Comparison of ENCODE assay signal across 21 cellular contexts in the genomic region with DNA sequence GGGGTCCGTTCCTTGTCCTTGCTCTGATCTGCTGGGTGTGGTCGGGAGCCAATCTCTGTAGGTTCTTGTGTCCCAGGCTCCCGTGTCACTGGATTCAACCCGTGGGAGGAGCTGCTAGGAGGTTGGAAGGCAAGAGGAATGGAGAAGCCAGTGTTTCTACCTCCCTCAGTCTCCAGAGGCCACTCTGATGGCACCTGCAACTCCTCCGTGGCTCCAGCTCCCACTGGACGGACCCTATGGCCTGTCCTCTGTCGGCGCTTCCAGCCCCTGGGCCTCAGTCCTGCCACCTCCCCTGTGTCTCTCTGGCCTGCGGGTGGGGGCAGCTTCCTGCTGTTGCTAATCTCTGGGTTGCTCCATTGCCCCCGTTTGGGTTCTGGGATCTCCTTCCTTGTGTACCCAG.
A peak's percentile ranks its signal among the peaks of the same experiment; 100 is the strongest.
DNase-seq lines count a peak whose midpoint lies in the region; ATAC-seq, FAIRE-seq and TF ChIP-seq lines count a peak whose summit lies in the region.
"Had no signal": no experiment of that assay in that cellular context is flagged by ENCODE, and none has a peak within 500 bp of the region (broad histone marks: within the 10 kb centered on the region; RNA-seq: fewer than 3 reads in every experiment).

No MANE protein-coding gene starts in this region.

- no peak overlapping the region for H3K4me3 Mint-ChIP-seq in brain
- H3K4me3 Mint-ChIP-seq in stimulated activated naive B cell treated with anti-CD40 and anti-IgM and Interleukin-4, amounts not matched to agents 10 μg/mL and 1 μg/mL and 100 μg/mL, for 72 hours, result no peak overlapping the region

- H3K9me3 ChIP-seq in keratinocyte (ENCODE audit: control insufficient read depth, low read depth, low read length), result no peaks in the 10 kb centered on the region
- H3K9me3 ChIP-seq: esophagus muscularis mucosa, MG63, tibial nerve had no signal

- peaks cover 61% of the 10 kb centered on the region for H3K4me1 Mint-ChIP-seq in brain
- peaks cover 43 to 76% of the 10 kb centered on the region in 2 donors for H3K4me1 Mint-ChIP-seq in stimulated activated naive B cell treated with anti-CD40 and anti-IgM and Interleukin-4, amounts not matched to agents 10 μg/mL and 1 μg/mL and 100 μg/mL, for 72 hours

- H3K27ac Mint-ChIP-seq in brain, result peak overlapping the region in 3 of 5 experiments; percentile 64 to 95 (median 92)
- H3K27ac Mint-ChIP-seq in stimulated activated naive B cell treated with anti-CD40 and anti-IgM and Interleukin-4, amounts not matched to agents 10 μg/mL and 1 μg/mL and 100 μg/mL, for 72 hours, result peak overlapping the region; percentile 14

- TF ChIP-seq CTCF in brain (conservative IDR thresholded peaks at IDR 0.05), result no peak
- no peak for TF ChIP-seq CTCF in keratinocyte (optimal IDR thresholded peaks at IDR 0.05 in 1 of 3, IDR thresholded peaks at IDR 0.05 in 1 of 3, conservative IDR thresholded peaks at IDR 0.05 in 1 of 3; ENCODE audit: extremely low read depth in 1 of 3, insufficient read depth in 2 of 3, low read length in 3 of 3)

- DNase-seq in DMS79 (lab: John Stamatoyannopoulos, UW) (peak; percentile 83), DMS79 treated with DMSO at 0.1 percent for 48 hours (lab: John Stamatoyannopoulos, UW) (no peak), keratinocyte (ENCODE audit: low read depth, low spot score) (no peak), NCI-H1417 treated with DMSO at 0.1 percent for 48 hours (lab: John Stamatoyannopoulos, UW) (no peak)
- no peak for DNase-seq in stimulated activated naive B cell treated with anti-CD40 and anti-IgM and Interleukin-4, amounts not matched to agents 10 μg/mL and 1 μg/mL and 100 μg/mL, for 72 hours
- DNase-seq: activated CD4-positive, alpha-beta T cell treated with anti-CD3 and anti-CD28 coated beads, Interleukin-2, amount 50 U/mL, for 4 hours; activated gamma-delta T cell treated with Interleukin-2 at 50 U/mL for 16 hours; amniotic stem cell; MG63; NCI-H524; stimulated activated CD4-positive, alpha-beta T cell treated with anti-CD3 and anti-CD28 coated beads, Interleukin-4, amount 100 ng/mL, for 1 hour; stimulated activated naive CD8-positive, alpha-beta T cell treated with anti-CD3 and anti-CD28 coated beads, Interleukin-15, Interleukin-2, amounts not matched to agents 100 U/mL and 50 U/mL, for 24 hours had no signal

- no peaks in the 10 kb centered on the region for H4K20me1 ChIP-seq in keratinocyte (ENCODE audit: control insufficient read depth, extremely low read depth, insufficient read depth, low read length)

- no peaks in the 10 kb centered on the region for H3K27me3 Mint-ChIP-seq in brain
- H3K27me3 Mint-ChIP-seq in stimulated activated naive B cell treated with anti-CD40 and anti-IgM and Interleukin-4, amounts not matched to agents 10 μg/mL and 1 μg/mL and 100 μg/mL, for 72 hours, result no peaks in the 10 kb centered on the region

- H3K9me1 ChIP-seq in keratinocyte (ENCODE audit: control insufficient read depth, extremely low read depth, insufficient read depth, low read length), result peaks cover 10% of the 10 kb centered on the region

- H3K27ac ChIP-seq in keratinocyte (ENCODE audit: control insufficient read depth, insufficient read depth, low read length), result peak overlapping the region; percentile 59
- H3K27ac ChIP-seq: 22Rv1, cardiac muscle cell, esophagus muscularis mucosa, tibial nerve had no signal

- H3K4me3 ChIP-seq in keratinocyte (ENCODE audit: control insufficient read depth in 2 of 3, extremely low read depth in 1 of 3, insufficient read depth in 2 of 3, low read depth in 1 of 3, low read length in 3 of 3), result no peak overlapping the region
- H3K4me3 ChIP-seq: cardiac muscle cell, esophagus muscularis mucosa, K562, lung, MG63, tibial nerve had no signal

- H3K9me3 Mint-ChIP-seq in brain, result peaks cover 0 to 4% (median 0%) of the 10 kb centered on the region in 5 experiments
- H3K9me3 Mint-ChIP-seq in stimulated activated naive B cell treated with anti-CD40 and anti-IgM and Interleukin-4, amounts not matched to agents 10 μg/mL and 1 μg/mL and 100 μg/mL, for 72 hours, result no peaks in the 10 kb centered on the region

- ATAC-seq in stimulated activated naive B cell treated with anti-CD40 and anti-IgM and Interleukin-4, amounts not matched to agents 10 μg/mL and 1 μg/mL and 100 μg/mL, for 72 hours (replicated peaks), result no peak
- ATAC-seq in HG03095 (IDR thresholded peaks at IDR 0.05; ENCODE audit: unreplicated experiment) (no peak), GM18520 (IDR thresholded peaks at IDR 0.05; ENCODE audit: unreplicated experiment) (no peak)
- ATAC-seq: K562; stimulated activated naive CD8-positive, alpha-beta T cell treated with anti-CD3 and anti-CD28 coated beads, Interleukin-15, Interleukin-2, amounts not matched to agents 100 U/mL and 50 U/mL, for 24 hours had no signal

- peaks cover 9 to 24% of the 10 kb centered on the region in 2 experiments for H3K36me3 ChIP-seq in keratinocyte (ENCODE audit: control insufficient read depth in 2 of 2, extremely low read depth in 1 of 2, insufficient read depth in 2 of 2, low read length in 2 of 2)
- H3K36me3 ChIP-seq: cardiac muscle cell, esophagus muscularis mucosa, MG63 had no signal

- no peak for FAIRE-seq in keratinocyte (lab: Jason Lieb, UNC)
- FAIRE-seq: K562 had no signal

- H3K36me3 Mint-ChIP-seq in brain, result peaks cover 48% of the 10 kb centered on the region
- H3K36me3 Mint-ChIP-seq in stimulated activated naive B cell treated with anti-CD40 and anti-IgM and Interleukin-4, amounts not matched to agents 10 μg/mL and 1 μg/mL and 100 μg/mL, for 72 hours, result peaks cover 16 to 38% of the 10 kb centered on the region in 2 donors

- dilution Hi-C loops in keratinocyte (cut with MboI; ENCODE audit: extremely low pct_ligation_motif_present, low sequenced_read_pairs), result no loop called here

- H2AFZ ChIP-seq in keratinocyte (ENCODE audit: control insufficient read depth, low read length), result no peak overlapping the region

- H3K4me1 ChIP-seq in keratinocyte (ENCODE audit: control insufficient read depth, extremely low read depth, insufficient read depth, low read length), result peaks cover 38% of the 10 kb centered on the region

- no peaks in the 10 kb centered on the region for H3K27me3 ChIP-seq in keratinocyte (ENCODE audit: control insufficient read depth, extremely low read depth, insufficient read depth, low read length)
- H3K27me3 ChIP-seq: cardiac muscle cell, esophagus muscularis mucosa, MG63, tibial nerve had no signal

- H3K9ac ChIP-seq in keratinocyte (ENCODE audit: control insufficient read depth, extremely low read depth, insufficient read depth, low read length), result no peak overlapping the region

- peak overlapping the region; percentile 20 for H3K4me2 ChIP-seq in keratinocyte (ENCODE audit: control insufficient read depth, extremely low read depth, insufficient read depth, low read depth, low read length)

- H3K79me2 ChIP-seq in keratinocyte (ENCODE audit: control insufficient read depth, insufficient read depth, low read length), result peaks cover 89% of the 10 kb centered on the region
